In the genomic region with DNA sequence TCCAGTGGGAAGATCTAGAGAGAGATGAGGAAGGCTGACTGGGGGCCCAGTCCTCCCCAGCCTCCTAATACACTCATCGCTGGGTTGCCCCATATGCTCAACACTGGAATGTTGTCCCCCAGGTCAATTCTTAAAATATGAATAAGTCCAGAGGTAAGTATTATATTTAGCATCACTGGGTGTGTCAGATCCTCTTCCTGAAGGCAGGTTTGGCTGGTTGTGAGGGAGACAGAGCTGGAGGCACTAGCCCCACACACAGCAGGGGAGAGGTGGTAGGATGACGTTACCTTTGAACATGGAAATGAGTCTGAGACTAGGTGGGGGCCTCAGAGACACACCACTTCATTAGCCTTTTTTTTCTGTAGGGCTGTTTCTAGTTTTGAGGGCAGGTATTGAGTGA, we compare ENCODE assay signal across 11 cellular contexts. TPM values are rescaled to one million over a fixed set of nuclear protein-coding genes. Genes with fewer than 3 reads are reported as not detected.
DNase-seq lines count a peak whose midpoint lies in the region; ATAC-seq and TF ChIP-seq lines count a peak whose summit lies in the region.
"Had no signal": no experiment of that assay in that cellular context is flagged by ENCODE, and none has a peak within 500 bp of the region (broad histone marks: within the 10 kb centered on the region; RNA-seq: fewer than 3 reads in every experiment).

No MANE protein-coding gene starts in this region.

- H3K4me3 Mint-ChIP-seq in progenitor cell of endocrine pancreas (ENCODE audit: low read depth) = no peak overlapping the region

- no peak for ATAC-seq in right cardiac atrium

- H3K27me3 ChIP-seq in right cardiac atrium (ENCODE audit: control insufficient read depth, insufficient read depth) (no peaks in the 10 kb centered on the region), esophagus squamous epithelium (no peaks in the 10 kb centered on the region), vagina (no peaks in the 10 kb centered on the region)

- DNase-seq in right cardiac atrium (no peak), cardiac septum (ENCODE audit: low spot score) (no peak), esophagus squamous epithelium (lab: John Stamatoyannopoulos, UW) (no peak), progenitor cell of endocrine pancreas (ENCODE audit: low spot score, unreplicated experiment) (no peak), vagina (ENCODE audit: extremely low spot score in 2 of 2) (no peak), NCI-H1417 treated with DMSO at 0.1 percent for 48 hours (lab: John Stamatoyannopoulos, UW) (no peak), activated gamma-delta T cell (lab: John Stamatoyannopoulos, UW) (no peak), NCI-H748 (lab: John Stamatoyannopoulos, UW; ENCODE audit: unreplicated experiment) (no peak)
- DNase-seq: activated CD8-positive, alpha-beta memory T cell treated with anti-CD3 and anti-CD28 coated beads, Interleukin-2, amount 50 U/mL, for 48 hours; anterior cingulate cortex; NCI-H2029 treated with DMSO at 0.1 percent for 48 hours had no signal

- WGBS in right cardiac atrium = 99% methylated on average over 2 of the region's 2 CpGs
- WGBS in esophagus squamous epithelium, 2 donors = 50 to 73% methylated on average over 1 to 2 of the region's 2 CpGs

- H3K9me3 Mint-ChIP-seq in progenitor cell of endocrine pancreas (ENCODE audit: low read depth) = no peaks in the 10 kb centered on the region

- intact Hi-C loops in right cardiac atrium (cut with DNase I) = loop anchor here in 3 of 4 donors (5.0 to 10.0 kb wide), 2 partner anchors 62 to 65 kb away; partner anchors contain the start of gene CNN3 (in 3 of the 3)
- intact Hi-C loops in cardiac septum (cut with DNase I) = loop anchor here (5.0 kb wide), 1 partner anchor 160 kb away; no protein-coding TSS in a partner anchor
- intact Hi-C loops in esophagus squamous epithelium (cut with DNase I) = no loop called here
- intact Hi-C loops in vagina (cut with DNase I) = loop anchor here (2.0 kb wide), 1 partner anchor 64 kb away; the partner anchor contains the start of gene CNN3

- no peak for TF ChIP-seq POLR2A in esophagus squamous epithelium (IDR thresholded peaks at IDR 0.05)
- TF ChIP-seq POLR2A in vagina (IDR thresholded peaks at IDR 0.05) = no peak

- H3K4me3 ChIP-seq in right cardiac atrium (ENCODE audit: low read length) (no peak overlapping the region), esophagus squamous epithelium (no peak overlapping the region), vagina (no peak overlapping the region)

- TF ChIP-seq CTCF in esophagus squamous epithelium (IDR thresholded peaks at IDR 0.05) (no peak), progenitor cell of endocrine pancreas (IDR thresholded peaks at IDR 0.05; ENCODE audit: unreplicated experiment) (no peak), vagina (IDR thresholded peaks at IDR 0.05) (no peak)

- peak overlapping the region; percentile 94 for H3K27ac ChIP-seq in right cardiac atrium (ENCODE audit: low read length)
- peak overlapping the region; percentile 84 to 95 (median 90) for H3K27ac ChIP-seq in esophagus squamous epithelium
- H3K27ac ChIP-seq in vagina = peak overlapping the region; percentile 97

- H3K4me1 Mint-ChIP-seq in progenitor cell of endocrine pancreas (ENCODE audit: low read depth) = peaks cover 45% of the 10 kb centered on the region

- no peaks in the 10 kb centered on the region for H3K27me3 Mint-ChIP-seq in progenitor cell of endocrine pancreas

- peaks cover 34% of the 10 kb centered on the region for H3K36me3 Mint-ChIP-seq in progenitor cell of endocrine pancreas (ENCODE audit: insufficient read depth)

- H3K36me3 ChIP-seq in esophagus squamous epithelium = no peaks in the 10 kb centered on the region
- H3K36me3 ChIP-seq in vagina = no peaks in the 10 kb centered on the region

- H3K9me3 ChIP-seq in right cardiac atrium (ENCODE audit: control insufficient read depth, low read length) (no peaks in the 10 kb centered on the region), esophagus squamous epithelium (no peaks in the 10 kb centered on the region), vagina (no peaks in the 10 kb centered on the region)

- H3K27ac Mint-ChIP-seq in progenitor cell of endocrine pancreas = peak overlapping the region; percentile 85

- H3K4me1 ChIP-seq in right cardiac atrium (ENCODE audit: control insufficient read depth, insufficient read depth, low read length) = peaks cover 20% of the 10 kb centered on the region
- H3K4me1 ChIP-seq in esophagus squamous epithelium = peaks cover 33 to 82% (median 34%) of the 10 kb centered on the region in 3 donors
- peaks cover 69% of the 10 kb centered on the region for H3K4me1 ChIP-seq in vagina

RNA-seq across cellular contexts. Expression of gene SLC44A3, which starts 42.6 kb away (rescaled TPM):
- total RNA-seq in right cardiac atrium = 1 to 10 TPM; 4.4 to 6.5 (median 5.6) TPM
- 2.2 TPM for polyA plus RNA-seq in right cardiac atrium
- 2.7 TPM for total RNA-seq in cardiac septum
- total RNA-seq in esophagus squamous epithelium = 10 to 100 TPM in 2 of 4 donors, 1 to 10 TPM in 2; 5.4 to 11.7 (median 9.4) TPM
- total RNA-seq in progenitor cell of endocrine pancreas = 70.4 and 75.4 TPM in 2 replicates
- 6.6 TPM for total RNA-seq in vagina
